Comparison of ENCODE assay signal across 12 cellular contexts in genomic region chr2:65374999-65375398, GRCh38. TPM values are rescaled to one million over a fixed set of nuclear protein-coding genes. Genes with fewer than 3 reads are reported as not detected.
DNase-seq lines count a peak whose midpoint lies in the region; ATAC-seq and TF ChIP-seq lines count a peak whose summit lies in the region.
"Had no signal": no experiment of that assay in that cellular context is flagged by ENCODE, and none has a peak within 500 bp of the region (broad histone marks: within the 10 kb centered on the region; RNA-seq: fewer than 3 reads in every experiment).

No MANE protein-coding gene starts in this region.

- H3K9ac ChIP-seq in BLaER1 = no peak overlapping the region

- H3K27me3 ChIP-seq in BLaER1 = no peaks in the 10 kb centered on the region
- no peaks in the 10 kb centered on the region for H3K27me3 ChIP-seq in RWPE2 (ENCODE audit: insufficient read depth, poor library complexity, severe bottlenecking)
- H3K27me3 ChIP-seq in lung (ENCODE audit: control insufficient read depth, insufficient read depth) = no peaks in the 10 kb centered on the region
- H3K27me3 ChIP-seq: SJSA1 had no signal

- CTCF ChIA-PET in T-cell (lab: Charles Lee) = no interaction called here

- H3K4me3 ChIP-seq in BLaER1 (no peak overlapping the region), RWPE2 (ENCODE audit: severe bottlenecking) (no peak overlapping the region), lung (no peak overlapping the region)
- H3K4me3 ChIP-seq: SJSA1 had no signal

- 78 to 91% methylated on average over 4 of the region's 4 CpGs for WGBS in lung, 2 donors

- H3K27me3 Mint-ChIP-seq in T-cell = no peaks in the 10 kb centered on the region

- no peaks in the 10 kb centered on the region for H3K36me3 Mint-ChIP-seq in T-cell
- H3K36me3 Mint-ChIP-seq: CD8-positive, alpha-beta T cell had no signal

- DNase-seq in RWPE2 (ENCODE audit: low spot score) (no peak), lung (ENCODE audit: low spot score) (no peak), NCI-H345 (lab: John Stamatoyannopoulos, UW) (no peak), T-cell (no peak)
- DNase-seq: CD8-positive, alpha-beta T cell; NCI-H1436 treated with DMSO at 0.1 percent for 48 hours; NCI-H226 had no signal

- ATAC-seq in RWPE2 (ENCODE audit: low read depth) = no peak
- peak; percentile 17 for ATAC-seq in lung (ENCODE audit: insufficient read depth, low FRiP score)
- ATAC-seq in GM21526 (IDR thresholded peaks at IDR 0.05; ENCODE audit: low FRiP score, unreplicated experiment) = no peak
- ATAC-seq in T-cell (replicated peaks in 1 of 4) = no peak
- no peak for ATAC-seq in GM19035 (IDR thresholded peaks at IDR 0.05; ENCODE audit: unreplicated experiment)
- ATAC-seq: CD8-positive, alpha-beta T cell had no signal

- no peaks in the 10 kb centered on the region for H3K9me3 Mint-ChIP-seq in T-cell
- H3K9me3 Mint-ChIP-seq: CD8-positive, alpha-beta T cell had no signal

- H3K4me3 Mint-ChIP-seq in T-cell = no peak overlapping the region
- H3K4me3 Mint-ChIP-seq: CD8-positive, alpha-beta T cell had no signal

- peaks cover 87% of the 10 kb centered on the region for H4K20me1 ChIP-seq in BLaER1

- no peaks in the 10 kb centered on the region for H3K9me3 ChIP-seq in BLaER1
- no peaks in the 10 kb centered on the region for H3K9me3 ChIP-seq in KOPT-K1 (ENCODE audit: insufficient read depth, low read length, poor library complexity, severe bottlenecking)
- H3K9me3 ChIP-seq in RWPE2 (ENCODE audit: severe bottlenecking) = no peaks in the 10 kb centered on the region
- no peaks in the 10 kb centered on the region for H3K9me3 ChIP-seq in lung (ENCODE audit: control insufficient read depth in 2 of 2, insufficient read depth in 1 of 2, low read length in 1 of 2)
- H3K9me3 ChIP-seq: SJSA1 had no signal

- H3K36me3 ChIP-seq in BLaER1 (no peaks in the 10 kb centered on the region), KOPT-K1 (ENCODE audit: insufficient read depth, low read length) (no peaks in the 10 kb centered on the region), RWPE2 (ENCODE audit: low read depth) (peaks cover 3% of the 10 kb centered on the region), lung (ENCODE audit: control insufficient read depth in 2 of 2, insufficient read depth in 2 of 2, low read length in 2 of 2) (peaks cover under 1 to 3% of the 10 kb centered on the region in 2 donors)
- H3K36me3 ChIP-seq: SJSA1 had no signal

- H3K4me1 Mint-ChIP-seq in T-cell = peaks cover 0 to 11% (median 4%) of the 10 kb centered on the region in 3 donors

- H3K4me2 ChIP-seq in BLaER1 = peak overlapping the region; percentile 20; the same call in 1 of the 2 replicates

- no peak overlapping the region for H3K27ac Mint-ChIP-seq in T-cell
- H3K27ac Mint-ChIP-seq: CD8-positive, alpha-beta T cell had no signal

- TF ChIP-seq CTCF in RWPE2 (IDR thresholded peaks at IDR 0.05; ENCODE audit: poor library complexity, severe bottlenecking) = no peak
- no peak for TF ChIP-seq CTCF in lung (IDR thresholded peaks at IDR 0.05; ENCODE audit: control extremely low read depth, extremely low read depth)

- POLR2A ChIA-PET in T-cell (lab: Charles Lee) = no interaction called here

- peaks cover 77% of the 10 kb centered on the region for H3K4me1 ChIP-seq in BLaER1
- peaks cover 59% of the 10 kb centered on the region for H3K4me1 ChIP-seq in RWPE2 (ENCODE audit: insufficient read depth, poor library complexity, severe bottlenecking)
- H3K4me1 ChIP-seq in lung (ENCODE audit: control insufficient read depth in 2 of 2, insufficient read depth in 2 of 2, low read length in 2 of 2) = peaks cover 15 to 48% of the 10 kb centered on the region in 2 donors

- H3K27ac ChIP-seq in BLaER1 = no peak overlapping the region
- peak overlapping the region; percentile 21 for H3K27ac ChIP-seq in KOPT-K1 (ENCODE audit: low read depth, low read length, poor library complexity, severe bottlenecking)
- H3K27ac ChIP-seq in RWPE2 (ENCODE audit: poor library complexity, severe bottlenecking) = peak overlapping the region; percentile 33
- H3K27ac ChIP-seq in lung (ENCODE audit: low read depth in 1 of 2, low read length in 1 of 2) = peak overlapping the region in 1 of 2 donors; percentile 58
- H3K27ac ChIP-seq: SJSA1 had no signal

RNA-seq across cellular contexts. Expression of gene SPRED2, which starts 57.4 kb away (rescaled TPM):
- 10 to 100 TPM; 18.7 to 36.4 TPM for total RNA-seq in lung
- 10 to 100 TPM; 11.7 to 20.4 TPM for polyA plus RNA-seq in lung
- 1 to 10 TPM in 3 of 5 donors, under 1 TPM in 2; 0.73 to 3.2 (median 1.2) TPM for total RNA-seq in T-cell

Comparison
In these comparisons a context has a peak if more than half of its experiments do, and no peak if none do; other contexts are left out.
1. RNA of gene SPRED2, which starts 57.4 kb away (total RNA-seq): 18.7 to 36.4 TPM in lung; 0.73 to 3.2 TPM in T-cell; every median in the first group is over 4 times any median in the second.